Comparison of ENCODE assay signal across 35 cellular contexts in genomic region chr10:49575489-49576072, GRCh38. TPM values are rescaled to one million over a fixed set of nuclear protein-coding genes. Genes with fewer than 3 reads are reported as not detected.
"Had no signal": no experiment of that assay in that cellular context is flagged by ENCODE, and none has a peak within 500 bp of the region (broad histone marks: within the 10 kb centered on the region; RNA-seq: fewer than 3 reads in every experiment).

No MANE protein-coding gene starts in this region.

- H3K36me3 ChIP-seq: ascending aorta, gastrocnemius medialis, heart left ventricle, WERI-Rb-1 had no signal

- H3K9me3 Mint-ChIP-seq: activated CD4-positive, alpha-beta memory T cell treated with anti-CD3 and anti-CD28 coated beads, Interleukin-2, amount 10 ng/mL, durations not matched to agents 7 days and 5 days; activated CD4-positive, alpha-beta T cell treated with anti-CD3 and anti-CD28 coated beads, Interleukin-2, amount 10 ng/mL, durations not matched to agents 7 days and 5 days; activated naive CD4-positive, alpha-beta T cell treated with anti-CD3 and anti-CD28 coated beads, Interleukin-2, amount 10 ng/mL, durations not matched to agents 7 days and 5 days; activated T-cell treated with anti-CD3 and anti-CD28 coated beads, Interleukin-2, amount 50 U/mL, for 24 hours; activated T-cell treated with anti-CD3 and anti-CD28 coated beads, Interleukin-2, amount 50 U/mL, for 72 hours; central memory CD8-positive, alpha-beta T cell; dendritic cell treated with granulocyte-macrophage colony-stimulating factor and Interleukin-4, amounts not matched to agents 40 ng/mL and 50 ng/mL, for 4 days; endodermal cell; T-helper 2 cell treated with Interferon-gamma antibody and Interleukin-4, amounts not matched to agents 5 μg/mL and 100 μg/mL, for 36 hours had no signal

- DNase-seq: activated CD4-positive, alpha-beta memory T cell treated with anti-CD3 and anti-CD28 coated beads, Interleukin-2, amount 10 ng/mL, durations not matched to agents 7 days and 5 days; activated CD4-positive, alpha-beta T cell treated with anti-CD3 and anti-CD28 coated beads for 1 hour; activated CD4-positive, alpha-beta T cell treated with anti-CD3 and anti-CD28 coated beads for 4 hours; activated CD4-positive, alpha-beta T cell treated with anti-CD3 and anti-CD28 coated beads, Interleukin-2, amount 10 ng/mL, durations not matched to agents 7 days and 5 days; activated CD4-positive, alpha-beta T cell treated with anti-CD3 and anti-CD28 coated beads, Interleukin-2, amount 50 U/mL, for 4 hours; activated CD4-positive, CD25-positive, alpha-beta regulatory T cell; activated CD8-positive, alpha-beta memory T cell treated with anti-CD3 and anti-CD28 coated beads, Interleukin-2, amount 50 U/mL, for 48 hours; activated gamma-delta T cell; activated naive CD4-positive, alpha-beta T cell; activated naive CD4-positive, alpha-beta T cell treated with anti-CD3 and anti-CD28 coated beads, Interleukin-2, amount 10 ng/mL, durations not matched to agents 7 days and 5 days; activated T-cell treated with anti-CD3 and anti-CD28 coated beads for 4 hours; activated T-cell treated with anti-CD3 and anti-CD28 coated beads, Interleukin-2, amount 50 U/mL, for 24 hours; activated T-cell treated with anti-CD3 and anti-CD28 coated beads, Interleukin-2, amount 50 U/mL, for 72 hours; dorsolateral prefrontal cortex; effector memory CD4-positive, alpha-beta T cell; endodermal cell; foreskin keratinocyte; gastrocnemius medialis; glutamatergic neuron; heart left ventricle; T-helper 1 cell; T-helper 17 cell; T1000; WERI-Rb-1 had no signal

- H3K27ac ChIP-seq: ascending aorta, coronary artery, dorsolateral prefrontal cortex, foreskin keratinocyte, gastrocnemius medialis, heart left ventricle, WERI-Rb-1 had no signal

- H3K9me3 ChIP-seq: ascending aorta, gastrocnemius medialis, heart left ventricle had no signal

- H3K36me3 Mint-ChIP-seq: activated naive CD4-positive, alpha-beta T cell treated with anti-CD3 and anti-CD28 coated beads, Interleukin-2, amount 10 ng/mL, durations not matched to agents 7 days and 5 days; activated naive CD8-positive, alpha-beta T cell; brain had no signal

- FAIRE-seq: bronchial epithelial cell had no signal

- H3K4me3 ChIP-seq: ascending aorta, coronary artery, dorsolateral prefrontal cortex, gastrocnemius medialis, heart left ventricle had no signal

- ATAC-seq: activated T-cell treated with anti-CD3 and anti-CD28 coated beads, Interleukin-2, amount 50 U/mL, for 72 hours; esophagus mucosa; foreskin keratinocyte; gastrocnemius medialis; heart left ventricle; T-helper 17 cell had no signal

- H3K27ac Mint-ChIP-seq: activated CD4-positive, alpha-beta memory T cell treated with anti-CD3 and anti-CD28 coated beads, Interleukin-2, amount 10 ng/mL, durations not matched to agents 7 days and 5 days; activated CD4-positive, alpha-beta T cell treated with anti-CD3 and anti-CD28 coated beads, Interleukin-2, amount 10 ng/mL, durations not matched to agents 7 days and 5 days; activated naive CD4-positive, alpha-beta T cell treated with anti-CD3 and anti-CD28 coated beads, Interleukin-2, amount 10 ng/mL, durations not matched to agents 7 days and 5 days; activated naive CD8-positive, alpha-beta T cell; activated T-cell treated with anti-CD3 and anti-CD28 coated beads, Interleukin-2, amount 50 U/mL, for 24 hours; activated T-cell treated with anti-CD3 and anti-CD28 coated beads, Interleukin-2, amount 50 U/mL, for 72 hours; brain; dendritic cell treated with granulocyte-macrophage colony-stimulating factor and Interleukin-4, amounts not matched to agents 40 ng/mL and 50 ng/mL, for 4 days; endodermal cell; T-helper 17 cell; T-helper 2 cell treated with Interferon-gamma antibody and Interleukin-4, amounts not matched to agents 5 μg/mL and 100 μg/mL, for 36 hours had no signal

- H3K4me1 Mint-ChIP-seq: activated naive CD4-positive, alpha-beta T cell treated with anti-CD3 and anti-CD28 coated beads, Interleukin-2, amount 10 ng/mL, durations not matched to agents 7 days and 5 days; brain; central memory CD8-positive, alpha-beta T cell; endodermal cell; T-helper 17 cell had no signal

- H3K27me3 ChIP-seq: ascending aorta, foreskin keratinocyte, gastrocnemius medialis had no signal

- H3K4me3 Mint-ChIP-seq: activated CD4-positive, alpha-beta memory T cell treated with anti-CD3 and anti-CD28 coated beads, Interleukin-2, amount 10 ng/mL, durations not matched to agents 7 days and 5 days; activated CD4-positive, alpha-beta T cell treated with anti-CD3 and anti-CD28 coated beads, Interleukin-2, amount 10 ng/mL, durations not matched to agents 7 days and 5 days; activated naive CD4-positive, alpha-beta T cell treated with anti-CD3 and anti-CD28 coated beads, Interleukin-2, amount 10 ng/mL, durations not matched to agents 7 days and 5 days; activated naive CD8-positive, alpha-beta T cell; activated T-cell treated with anti-CD3 and anti-CD28 coated beads, Interleukin-2, amount 50 U/mL, for 24 hours; activated T-cell treated with anti-CD3 and anti-CD28 coated beads, Interleukin-2, amount 50 U/mL, for 72 hours; brain; central memory CD8-positive, alpha-beta T cell; dendritic cell treated with granulocyte-macrophage colony-stimulating factor and Interleukin-4, amounts not matched to agents 40 ng/mL and 50 ng/mL, for 4 days; endodermal cell; T-helper 17 cell; T-helper 2 cell treated with Interferon-gamma antibody and Interleukin-4, amounts not matched to agents 5 μg/mL and 100 μg/mL, for 36 hours had no signal

- H3K4me1 ChIP-seq: ascending aorta, gastrocnemius medialis, heart left ventricle had no signal

RNA-seq across cellular contexts. Expression of gene SLC18A3, which starts 34.5 kb away (rescaled TPM):
- total RNA-seq: activated CD4-positive, alpha-beta memory T cell treated with anti-CD3 and anti-CD28 coated beads, Interleukin-2, amount 10 ng/mL, durations not matched to agents 7 days and 5 days; activated CD4-positive, alpha-beta T cell treated with anti-CD3 and anti-CD28 coated beads, Interleukin-2, amount 10 ng/mL, durations not matched to agents 7 days and 5 days; activated T-cell treated with anti-CD3 and anti-CD28 coated beads, Interleukin-2, amount 50 U/mL, for 72 hours; ascending aorta; bronchial epithelial cell; cardiac septum; dorsolateral prefrontal cortex; endodermal cell; epithelial cell of proximal tubule; esophagus mucosa; foreskin keratinocyte; gastrocnemius medialis; heart left ventricle; T-helper 17 cell had no signal
- polyA plus RNA-seq: foreskin keratinocyte, heart left ventricle had no signal

RNA-seq across cellular contexts. Expression of gene CHAT, which starts 38.3 kb away (rescaled TPM):
- total RNA-seq: activated CD4-positive, alpha-beta memory T cell treated with anti-CD3 and anti-CD28 coated beads, Interleukin-2, amount 10 ng/mL, durations not matched to agents 7 days and 5 days; activated CD4-positive, alpha-beta T cell treated with anti-CD3 and anti-CD28 coated beads, Interleukin-2, amount 10 ng/mL, durations not matched to agents 7 days and 5 days; ascending aorta; bronchial epithelial cell; cardiac septum; dorsolateral prefrontal cortex; endodermal cell; epithelial cell of proximal tubule; esophagus mucosa; foreskin keratinocyte; gastrocnemius medialis; heart left ventricle; T-helper 17 cell had no signal
- polyA plus RNA-seq: foreskin keratinocyte, heart left ventricle had no signal
